Comparison of ENCODE assay signal across 10 cellular contexts in genomic region chr3:114758828-114759709, GRCh38.
DNase-seq lines count a peak whose midpoint lies in the region; ATAC-seq, FAIRE-seq and TF ChIP-seq lines count a peak whose summit lies in the region.
"Had no signal": no experiment of that assay in that cellular context is flagged by ENCODE, and none has a peak within 500 bp of the region (broad histone marks: within the 10 kb centered on the region; RNA-seq: fewer than 3 reads in every experiment).

No MANE protein-coding gene starts in this region.

- peaks cover 5% of the 10 kb centered on the region for H3K4me1 ChIP-seq in testis

- H3K4me3 ChIP-seq in brain microvascular endothelial cell (ENCODE audit: low read depth, low read length) (peak overlapping the region; percentile 33), testis (peak overlapping the region; percentile 26 to 36)

- WGBS in testis, 2 donors, result 36 to 48% methylated on average over 8 of the region's 8 CpGs

- H3K9me3 ChIP-seq in testis, result no peaks in the 10 kb centered on the region

- H3K36me3 ChIP-seq in brain microvascular endothelial cell (replicated peaks) (no peaks in the 10 kb centered on the region), testis (ENCODE audit: low read depth, missing control alignments) (no peaks in the 10 kb centered on the region)

- H3K27me3 ChIP-seq in brain microvascular endothelial cell (replicated peaks), result no peaks in the 10 kb centered on the region
- no peaks in the 10 kb centered on the region for H3K27me3 ChIP-seq in testis

- intact Hi-C loops in testis (cut with DNase I; ENCODE audit: low total_unique reads), result no loop called here

- in situ Hi-C loops in brain microvascular endothelial cell (cut with HindIII; ENCODE audit: low pct_ligation_motif_present, low sequenced_read_pairs), result no loop called here

- DNase-seq in H54 (ENCODE audit: insufficient read length, low spot score), result no peak
- no peak for DNase-seq in brain microvascular endothelial cell
- peak; percentile 8 for DNase-seq in left kidney (ENCODE audit: low read depth, low spot score)
- DNase-seq in testis, result peak; percentile 50
- DNase-seq in COLO668 (lab: John Stamatoyannopoulos, UW; ENCODE audit: unreplicated experiment), result no peak
- no peak for DNase-seq in NK-92 (lab: John Stamatoyannopoulos, UW; ENCODE audit: unreplicated experiment)
- no peak for DNase-seq in activated CD4-positive, alpha-beta T cell treated with anti-CD3 and anti-CD28 coated beads for 48 hours
- DNase-seq: activated CD4-positive, CD25-positive, alpha-beta regulatory T cell; NCI-H1436 treated with DMSO at 0.1 percent for 48 hours had no signal

- ATAC-seq in HG03108 (IDR thresholded peaks at IDR 0.05; ENCODE audit: unreplicated experiment), result no peak

- peak; percentile 84 for FAIRE-seq in H54 (lab: Jason Lieb, UNC)

- TF ChIP-seq CTCF in brain microvascular endothelial cell (IDR thresholded peaks at IDR 0.05; ENCODE audit: low read depth, low read length, missing control alignments) (no peak), testis (IDR thresholded peaks at IDR 0.05) (no peak)

- no peak overlapping the region for H3K27ac ChIP-seq in brain microvascular endothelial cell
- H3K27ac ChIP-seq in testis, result peak overlapping the region; percentile 41 to 65

- TF ChIP-seq POLR2A in H54 (IDR thresholded peaks at IDR 0.05; ENCODE audit: low read depth, low read length), result no peak
- no peak for TF ChIP-seq POLR2A in testis (IDR thresholded peaks at IDR 0.05)

Comparison
In these comparisons a context has a peak if more than half of its experiments do, and no peak if none do; other contexts are left out.
1. DNase-seq: peak in left kidney (single experiment) and testis (single experiment); none in H54 (single experiment), brain microvascular endothelial cell (single experiment), COLO668 (single experiment), NK-92 (single experiment) and activated CD4-positive, alpha-beta T cell treated with anti-CD3 and anti-CD28 coated beads for 48 hours (single experiment).